ENCODE assay signal across 17 cellular contexts in genomic region chr1:101216623-101217022, GRCh38. TPM values are rescaled to one million over a fixed set of nuclear protein-coding genes. Genes with fewer than 3 reads are reported as not detected.
DNase-seq lines count a peak whose midpoint lies in the region; ATAC-seq and TF ChIP-seq lines count a peak whose summit lies in the region.
"Had no signal": no experiment of that assay in that cellular context is flagged by ENCODE, and none has a peak within 500 bp of the region (broad histone marks: within the 10 kb centered on the region; RNA-seq: fewer than 3 reads in every experiment).

No MANE protein-coding gene starts in this region.

- no peak for TF ChIP-seq CTCF in GM12865 (IDR thresholded peaks at IDR 0.05; ENCODE audit: insufficient read depth, low read depth, low read length, missing control alignments)
- TF ChIP-seq CTCF in PC-3 (conservative IDR thresholded peaks at IDR 0.05; ENCODE audit: low read depth, low read length): no peak
- no peak for TF ChIP-seq CTCF in left lung (IDR thresholded peaks at IDR 0.05)

- no TSS peak for BruUV-seq in PC-3 (replicated peaks; lab: Mats Ljungman, UMichigan)

- H3K36me3 ChIP-seq in PC-3 (ENCODE audit: low read depth, low read length) (no peaks in the 10 kb centered on the region), left lung (no peaks in the 10 kb centered on the region)
- H3K36me3 ChIP-seq: sigmoid colon had no signal

- H3K27ac ChIP-seq in PC-3 (ENCODE audit: low read length) (no peak overlapping the region), left lung (no peak overlapping the region)
- H3K27ac ChIP-seq: sigmoid colon had no signal

- H3K27me3 ChIP-seq in PC-3 (ENCODE audit: low read length) (no peaks in the 10 kb centered on the region), left lung (no peaks in the 10 kb centered on the region)
- H3K27me3 ChIP-seq: sigmoid colon had no signal

- CTCF ChIA-PET in PC-3 (lab: Charles Lee): no interaction called here

- POLR2A ChIA-PET in PC-3 (lab: Charles Lee; ENCODE audit: unreplicated experiment): no interaction called here

- H3K4me2 ChIP-seq in PC-3 (ENCODE audit: low read length): 0 out of 2 replicates have a peak overlapping the region, but pooled peaks have one; percentile 5

- no peak for ATAC-seq in PC-3
- peak; percentile 25 for ATAC-seq in left lung
- ATAC-seq in HG02970 (IDR thresholded peaks at IDR 0.05; ENCODE audit: low FRiP score, unreplicated experiment): no peak
- ATAC-seq: HCT116, Panc1, SK-N-SH treated with all-trans-retinoic acid at 6 μM for 48 hours had no signal

- H3F3A ChIP-seq in PC-3 (ENCODE audit: low read length, unreplicated experiment): no peaks in the 10 kb centered on the region

- no peaks in the 10 kb centered on the region for H4K20me1 ChIP-seq in PC-3 (ENCODE audit: low read length)

- DNase-seq in DMS153 (lab: John Stamatoyannopoulos, UW): peak; percentile 59
- peak; percentile 25 for DNase-seq in GM12865 (ENCODE audit: low read depth)
- DNase-seq in PC-3: peak; percentile 70
- DNase-seq in left lung: no peak
- no peak for DNase-seq in effector CD4-positive, alpha-beta T cell
- DNase-seq in C1 segment of cervical spinal cord (lab: John Stamatoyannopoulos, UW): no peak
- DNase-seq: AML-193; Caco-2; NCI-H2029 treated with DMSO at 0.1 percent for 48 hours; NCI-H82; sigmoid colon; stimulated activated naive CD4-positive, alpha-beta T cell; T-helper 9 cell had no signal

- H3K9me2 ChIP-seq in PC-3 (replicated peaks; ENCODE audit: low read length): no peaks in the 10 kb centered on the region

- H3K9ac ChIP-seq in PC-3 (ENCODE audit: low read length): no peak overlapping the region

- intact Hi-C loops in PC-3 (cut with micrococcal nuclease) (no loop called here), left lung (cut with DNase I) (no loop called here)

- H2AFZ ChIP-seq in PC-3 (ENCODE audit: low read length): no peak overlapping the region

- H3K79me2 ChIP-seq in PC-3 (ENCODE audit: low read length): no peaks in the 10 kb centered on the region

- H3K4me1 ChIP-seq in PC-3 (ENCODE audit: insufficient read depth, low read length) (peaks cover 10% of the 10 kb centered on the region), left lung (no peaks in the 10 kb centered on the region)
- H3K4me1 ChIP-seq: Caco-2 had no signal

- H3K4me3 ChIP-seq in GM12865 (ENCODE audit: low read depth, low read length) (no peak overlapping the region), PC-3 (ENCODE audit: low read length) (no peak overlapping the region), left lung (no peak overlapping the region)
- H3K4me3 ChIP-seq: sigmoid colon had no signal

- H3K9me3 ChIP-seq in PC-3 (ENCODE audit: low read length) (no peaks in the 10 kb centered on the region), left lung (no peaks in the 10 kb centered on the region)
- H3K9me3 ChIP-seq: Caco-2, sigmoid colon had no signal

RNA-seq across cellular contexts. Expression of gene S1PR1, which starts 20.2 kb away (rescaled TPM):
- total RNA-seq in PC-3 (2014; rRNA removed) (2.1 TPM in 2 replicates), left lung (10 to 100 TPM; 35.5 to 89.3 TPM)
- total RNA-seq: Caco-2 had no signal

Comparison
In these comparisons a context has a peak if more than half of its experiments do, and no peak if none do; other contexts are left out.
1. DNase-seq: peak in DMS153 (single experiment), GM12865 (single experiment) and PC-3 (single experiment); none in left lung (0 of 2), effector CD4-positive, alpha-beta T cell (single experiment) and C1 segment of cervical spinal cord (0 of 14).
2. RNA of gene S1PR1, which starts 20.2 kb away (total RNA-seq): 35.5 to 89.3 TPM in left lung; 2.1 TPM in PC-3; every median in the first group is over 10 times any median in the second.